In the genomic region with DNA sequence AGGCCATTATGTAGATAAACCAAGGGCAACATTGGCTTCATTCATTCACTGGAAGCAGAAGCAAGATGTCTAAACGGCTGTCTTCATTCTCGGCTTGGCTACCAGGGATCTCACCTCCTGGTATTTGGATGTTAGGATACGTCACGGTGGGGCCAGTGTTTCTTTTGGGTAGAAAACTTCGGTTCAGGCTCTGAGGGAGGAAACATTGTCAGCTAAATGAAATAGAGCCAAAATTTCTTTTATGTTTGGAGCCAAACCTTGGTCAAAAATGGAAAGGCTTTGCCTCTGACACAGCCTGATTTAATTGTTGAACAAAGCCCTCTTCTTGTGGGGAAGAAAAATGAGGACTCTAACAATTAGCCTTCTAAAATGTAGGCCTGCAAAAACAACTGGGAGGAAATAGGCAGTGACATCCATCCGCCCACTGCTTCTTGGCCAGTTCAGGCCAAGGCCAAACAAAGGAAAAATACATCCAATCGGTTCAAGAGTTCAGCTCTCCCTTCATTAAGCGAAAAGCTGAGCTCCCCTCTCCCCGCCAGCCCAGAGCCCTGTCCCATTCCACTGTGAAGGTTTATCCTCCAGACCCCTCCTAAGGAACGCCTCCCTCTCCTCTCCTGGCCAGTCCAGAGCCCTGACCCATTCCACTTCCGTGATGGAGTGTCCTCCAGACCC, we compare ENCODE assay signal across 13 cellular contexts. TPM values are rescaled to one million over a fixed set of nuclear protein-coding genes. Genes with fewer than 3 reads are reported as not detected.
DNase-seq lines count a peak whose midpoint lies in the region; ATAC-seq, FAIRE-seq and TF ChIP-seq lines count a peak whose summit lies in the region.
"Had no signal": no experiment of that assay in that cellular context is flagged by ENCODE, and none has a peak within 500 bp of the region (broad histone marks: within the 10 kb centered on the region; RNA-seq: fewer than 3 reads in every experiment).

No MANE protein-coding gene starts in this region.

- no peaks in the 10 kb centered on the region for H3K4me1 Mint-ChIP-seq in central memory CD8-positive, alpha-beta T cell

- H3K4me3 Mint-ChIP-seq in central memory CD8-positive, alpha-beta T cell, result no peak overlapping the region
- H3K4me3 Mint-ChIP-seq: activated CD4-positive, alpha-beta T cell treated with anti-CD3 and anti-CD28 coated beads, Interleukin-2, amount 10 ng/mL, durations not matched to agents 24 days and 14 days; T-helper 2 cell treated with Interferon-gamma antibody and Interleukin-4, amounts not matched to agents 5 μg/mL and 100 μg/mL, for 36 hours had no signal

- DNase-seq in AG09319 (ENCODE audit: extremely low read depth, low read depth), result peak; percentile 31
- DNase-seq in central memory CD8-positive, alpha-beta T cell (ENCODE audit: low spot score in 2 of 2), result no peak
- no peak for DNase-seq in right atrium auricular region (ENCODE audit: low spot score)
- DNase-seq in occipital lobe (lab: John Stamatoyannopoulos, UW), result peak; percentile 13
- DNase-seq in AG20443 (ENCODE audit: low spot score), result no peak
- DNase-seq in AG08396 (ENCODE audit: low spot score), result no peak
- no peak for DNase-seq in GM12891 (ENCODE audit: insufficient read length, low spot score)
- DNase-seq: activated CD4-positive, alpha-beta T cell treated with anti-CD3 and anti-CD28 coated beads, Interleukin-2, amount 10 ng/mL, durations not matched to agents 24 days and 14 days; DMS153; NCI-H1417; NCI-H524 treated with DMSO at 0.1 percent for 48 hours had no signal

- H3K4me1 ChIP-seq in right atrium auricular region, result no peaks in the 10 kb centered on the region

- FAIRE-seq in GM12891 (lab: Jason Lieb, UNC), result no peak

- no peak for TF ChIP-seq POLR2A in GM12891 (IDR thresholded peaks at IDR 0.05; ENCODE audit: low read depth, low read length)

- no peaks in the 10 kb centered on the region for H3K9me3 Mint-ChIP-seq in central memory CD8-positive, alpha-beta T cell
- H3K9me3 Mint-ChIP-seq: activated CD4-positive, alpha-beta T cell treated with anti-CD3 and anti-CD28 coated beads, Interleukin-2, amount 10 ng/mL, durations not matched to agents 24 days and 14 days; T-helper 2 cell treated with Interferon-gamma antibody and Interleukin-4, amounts not matched to agents 5 μg/mL and 100 μg/mL, for 36 hours had no signal

- peaks cover 1% of the 10 kb centered on the region for H3K36me3 Mint-ChIP-seq in central memory CD8-positive, alpha-beta T cell (ENCODE audit: insufficient read depth)

- no peak for ATAC-seq in central memory CD8-positive, alpha-beta T cell (replicated peaks; ENCODE audit: extremely low read depth, poor library complexity, severe bottlenecking)
- ATAC-seq in GM21390 (IDR thresholded peaks at IDR 0.05; ENCODE audit: unreplicated experiment), result no peak

- H3K27ac ChIP-seq in right atrium auricular region, result peak overlapping the region; percentile 18 to 27

- H3K27me3 ChIP-seq in right atrium auricular region, result no peaks in the 10 kb centered on the region

- no peaks in the 10 kb centered on the region for H3K36me3 ChIP-seq in right atrium auricular region

- H3K27ac Mint-ChIP-seq in central memory CD8-positive, alpha-beta T cell (ENCODE audit: low read depth), result peak overlapping the region; percentile 35
- H3K27ac Mint-ChIP-seq: activated CD4-positive, alpha-beta T cell treated with anti-CD3 and anti-CD28 coated beads, Interleukin-2, amount 10 ng/mL, durations not matched to agents 24 days and 14 days; T-helper 2 cell treated with Interferon-gamma antibody and Interleukin-4, amounts not matched to agents 5 μg/mL and 100 μg/mL, for 36 hours had no signal

- H3K9me3 ChIP-seq in right atrium auricular region, result no peaks in the 10 kb centered on the region

- TF ChIP-seq CTCF in AG09319 (IDR thresholded peaks at IDR 0.05; ENCODE audit: low read depth, low read length) (no peak), right atrium auricular region (IDR thresholded peaks at IDR 0.05) (no peak)

- H3K27me3 Mint-ChIP-seq in central memory CD8-positive, alpha-beta T cell, result no peaks in the 10 kb centered on the region
- H3K27me3 Mint-ChIP-seq: activated CD4-positive, alpha-beta T cell treated with anti-CD3 and anti-CD28 coated beads, Interleukin-2, amount 10 ng/mL, durations not matched to agents 24 days and 14 days had no signal

- no peak overlapping the region for H3K4me3 ChIP-seq in right atrium auricular region

TF ChIP-seq in GM12891, 5 proteins besides CTCF, POLR2A, EP300 and RAD21:
- TF ChIP-seq PAX5 (IDR thresholded peaks at IDR 0.05; ENCODE audit: insufficient read depth, low read length, severe bottlenecking), result no peak
- no peak for TF ChIP-seq POLR2AphosphoS5 (IDR thresholded peaks at IDR 0.05; ENCODE audit: low read depth, low read length)
- no peak for TF ChIP-seq POU2F2 (IDR thresholded peaks at IDR 0.05; ENCODE audit: low read depth, low read length)
- no peak for TF ChIP-seq SPI1 (IDR thresholded peaks at IDR 0.05; ENCODE audit: low read depth, low read length)
- TF ChIP-seq TAF1 (IDR thresholded peaks at IDR 0.05; ENCODE audit: low read depth, low read length), result no peak

RNA-seq across cellular contexts. Expression of gene PFKFB3, which starts 44.4 kb away (rescaled TPM):
- total RNA-seq in right atrium auricular region (10 to 100 TPM in 1 of 2 donors, 1 to 10 TPM in 1; 9.4 to 16.5 TPM), occipital lobe (21.4 TPM)
- 26.1 TPM for polyA plus RNA-seq in GM12891 (2012; ENCODE audit: low read depth, missing spikeins)

Comparison
In these comparisons a context has a peak if more than half of its experiments do, and no peak if none do; other contexts are left out.
1. DNase-seq: peak in AG09319 (single experiment) and occipital lobe (single experiment); none in central memory CD8-positive, alpha-beta T cell (0 of 2), right atrium auricular region (single experiment), AG20443 (single experiment), AG08396 (single experiment) and GM12891 (single experiment).